Comparison of ENCODE assay signal across 1 cellular context in genomic region chr20:63626424-63627128, GRCh38.
TF ChIP-seq lines count a peak whose summit lies in the region.

Gene GMEB2, minus strand, starts transcription at chr20:63627101. Its CDS starts 7,704 bp downstream, at chr20:63619397.

TF ChIP-seq in HepG2, 621 proteins besides CTCF, POLR2A, EP300 and RAD21 (continued from another document and continues in another):
- TF ChIP-seq KIAA2018 (CRISPR knock-in tag; IDR thresholded peaks at IDR 0.05; ENCODE audit: borderline replicate concordance) (no peak), HMGXB4 (CRISPR knock-in tag; IDR thresholded peaks at IDR 0.05; ENCODE audit: borderline replicate concordance in 1 of 2, low read depth in 1 of 2) (no peak; a peak in 1 of 4 replicates), SP4 (CRISPR knock-in tag; IDR thresholded peaks at IDR 0.05) (no peak; the same call in 1 of the 2 replicates), KMT2A (CRISPR knock-in tag; IDR thresholded peaks at IDR 0.05) (peak; percentile 30; the same call in 1 of the 2 replicates), SMYD3 (CRISPR knock-in tag; IDR thresholded peaks at IDR 0.05) (no peak), ZNF746 (CRISPR knock-in tag; IDR thresholded peaks at IDR 0.05) (no peak; the same call in 1 of the 2 replicates), CEBPB (IDR thresholded peaks at IDR 0.05; ENCODE audit: borderline replicate concordance, low read depth, low read length) (no peak), ZNF777 (CRISPR knock-in tag; IDR thresholded peaks at IDR 0.05) (no peak; the same call in none of the 2 replicates), ARID5B (CRISPR knock-in tag; IDR thresholded peaks at IDR 0.05) (peak; percentile 21), E2F1 (CRISPR knock-in tag; IDR thresholded peaks at IDR 0.05) (peak; percentile 37; the same call in 1 of the 2 replicates), ZHX1 (CRISPR knock-in tag; IDR thresholded peaks at IDR 0.05; ENCODE audit: low read depth) (no peak; the same call in 1 of the 2 replicates), ZBTB43 (CRISPR knock-in tag; conservative IDR thresholded peaks at IDR 0.05) (peak; percentile 72; the same call in 1 of the 2 replicates), FOXO4 (CRISPR knock-in tag; conservative IDR thresholded peaks at IDR 0.05) (no peak), JARID2 (CRISPR knock-in tag; IDR thresholded peaks at IDR 0.05; ENCODE audit: insufficient replicate concordance) (peak; percentile 78), SNAPC5 (CRISPR knock-in tag; IDR thresholded peaks at IDR 0.05; ENCODE audit: borderline replicate concordance) (no peak), RBFOX2 (IDR thresholded peaks at IDR 0.05; ENCODE audit: low read depth, low read length) (peak; percentile 78), MTF1 (CRISPR knock-in tag; IDR thresholded peaks at IDR 0.05) (peak; percentile 47; the same call in 1 of the 2 replicates), KAT7 (CRISPR knock-in tag; IDR thresholded peaks at IDR 0.05; ENCODE audit: borderline replicate concordance) (no peak), ZSCAN20 (CRISPR knock-in tag; IDR thresholded peaks at IDR 0.05; ENCODE audit: borderline replicate concordance) (peak; percentile 77; the same call in 1 of the 2 replicates), THAP11 (CRISPR knock-in tag; IDR thresholded peaks at IDR 0.05) (peak; percentile 64), PBX3 (CRISPR knock-in tag; IDR thresholded peaks at IDR 0.05; ENCODE audit: borderline replicate concordance) (0 out of 2 replicates have a peak, but pooled peaks have one; percentile 45), U2AF1 (optimal IDR thresholded peaks at IDR 0.05; ENCODE audit: low read depth, low read length) (no peak)
